1 cellular context compared by ENCODE assay signal in the genomic region with DNA sequence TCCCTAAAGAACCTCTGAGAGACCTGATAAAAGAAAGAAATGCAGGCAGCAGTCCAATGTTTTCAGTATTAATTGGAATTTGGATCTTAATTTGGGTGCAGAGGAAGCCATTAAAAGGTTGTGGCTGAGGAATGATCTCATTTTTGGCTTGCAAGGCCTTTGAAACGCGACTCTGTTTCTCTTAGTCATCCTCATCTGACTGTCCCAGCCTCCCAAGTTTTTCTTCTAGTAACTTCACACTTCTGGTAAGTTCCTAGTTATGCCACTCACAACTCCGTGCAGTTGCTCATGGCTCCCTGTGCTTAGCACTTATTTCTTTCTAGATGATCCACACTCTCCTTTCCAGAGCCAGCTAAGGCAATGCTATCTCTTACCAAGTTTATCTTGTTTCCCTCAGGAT.
TF ChIP-seq lines count a peak whose summit lies in the region.

No MANE protein-coding gene starts in this region.

TF ChIP-seq in IMR-90, 13 proteins besides CTCF, POLR2A, EP300 and RAD21 (continued from another document):
- no peak for TF ChIP-seq SMC3 (IDR thresholded peaks at IDR 0.05; ENCODE audit: low read depth, low read length)
- TF ChIP-seq, protein P1, sequence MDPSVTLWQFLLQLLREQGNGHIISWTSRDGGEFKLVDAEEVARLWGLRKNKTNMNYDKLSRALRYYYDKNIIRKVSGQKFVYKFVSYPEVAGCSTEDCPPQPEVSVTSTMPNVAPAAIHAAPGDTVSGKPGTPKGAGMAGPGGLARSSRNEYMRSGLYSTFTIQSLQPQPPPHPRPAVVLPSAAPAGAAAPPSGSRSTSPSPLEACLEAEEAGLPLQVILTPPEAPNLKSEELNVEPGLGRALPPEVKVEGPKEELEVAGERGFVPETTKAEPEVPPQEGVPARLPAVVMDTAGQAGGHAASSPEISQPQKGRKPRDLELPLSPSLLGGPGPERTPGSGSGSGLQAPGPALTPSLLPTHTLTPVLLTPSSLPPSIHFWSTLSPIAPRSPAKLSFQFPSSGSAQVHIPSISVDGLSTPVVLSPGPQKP (IDR thresholded peaks at IDR 0.05; ENCODE audit: borderline replicate concordance, low read depth, low read length) = no peak
- no peak for TF ChIP-seq RCOR1 (IDR thresholded peaks at IDR 0.05; ENCODE audit: insufficient replicate concordance, low read length)
- peak; percentile 54; the same call in 1 of the 2 replicates for TF ChIP-seq BHLHE40 (IDR thresholded peaks at IDR 0.05; ENCODE audit: low read depth, low read length)
- 0 out of 2 replicates have a peak, but pooled peaks have one; percentile 9 for TF ChIP-seq FOS (IDR thresholded peaks at IDR 0.05; ENCODE audit: low read depth, low read length)
TF ChIP-seq in IMR-90: peak in this region for 3.
